ENCODE assay signal across 12 cellular contexts in genomic region chr13:44301639-44302015, GRCh38.
DNase-seq lines count a peak whose midpoint lies in the region; ATAC-seq and TF ChIP-seq lines count a peak whose summit lies in the region.
"Had no signal": no experiment of that assay in that cellular context is flagged by ENCODE, and none has a peak within 500 bp of the region (broad histone marks: within the 10 kb centered on the region; RNA-seq: fewer than 3 reads in every experiment).

No MANE protein-coding gene starts in this region.

- peak overlapping the region; percentile 39 for H3K4me3 Mint-ChIP-seq in Calu3 (ENCODE audit: low read depth, unreplicated experiment)
- H3K4me3 Mint-ChIP-seq in activated CD4-positive, alpha-beta memory T cell treated with anti-CD3 and anti-CD28 coated beads, Interleukin-2, amount 10 ng/mL, durations not matched to agents 7 days and 5 days = no peak overlapping the region
- H3K4me3 Mint-ChIP-seq: CD4-positive, alpha-beta T cell had no signal

- no peak overlapping the region for H3K4ac ChIP-seq in trophoblast cell (ENCODE audit: low read depth, low read length)

- H3K79me2 ChIP-seq in ACC112 (ENCODE audit: control insufficient read depth, insufficient read depth, low read length, unreplicated experiment) (no peaks in the 10 kb centered on the region), parathyroid adenoma (no peaks in the 10 kb centered on the region), trophoblast cell (ENCODE audit: control insufficient read depth, insufficient read depth, low read length, poor library complexity) (no peaks in the 10 kb centered on the region)

- WGBS in trophoblast cell (ENCODE audit: extremely low coverage, insufficient coverage, insufficient read length) = no CpG with 5 or more reads among the region's 4 CpGs

- no peak overlapping the region for H3K4me2 ChIP-seq in parathyroid adenoma (ENCODE audit: low read length)
- H3K4me2 ChIP-seq in trophoblast cell (ENCODE audit: low read length) = no peak overlapping the region

- no peak for TF ChIP-seq POLR2A in breast epithelium (IDR thresholded peaks at IDR 0.05)

- H3K4me1 ChIP-seq in ACC112 (ENCODE audit: control insufficient read depth, insufficient read depth, low read length, unreplicated experiment) (peaks cover 64% of the 10 kb centered on the region), breast epithelium (peaks cover 0 to 21% of the 10 kb centered on the region in 2 donors), parathyroid adenoma (peaks cover 5% of the 10 kb centered on the region), trophoblast cell (ENCODE audit: control insufficient read depth in 1 of 2, insufficient read depth in 2 of 2, low read length in 2 of 2) (peaks cover 8% of the 10 kb centered on the region in 2 experiments)

- no peak for ATAC-seq in HG03135 (IDR thresholded peaks at IDR 0.05; ENCODE audit: unreplicated experiment)
- ATAC-seq in GM18861 (IDR thresholded peaks at IDR 0.05; ENCODE audit: unreplicated experiment) = no peak
- ATAC-seq: K562 had no signal

- peaks cover 9% of the 10 kb centered on the region for H3K36me3 Mint-ChIP-seq in Calu3 (ENCODE audit: insufficient read depth, unreplicated experiment)
- peaks cover 2% of the 10 kb centered on the region for H3K36me3 Mint-ChIP-seq in activated CD4-positive, alpha-beta memory T cell treated with anti-CD3 and anti-CD28 coated beads, Interleukin-2, amount 10 ng/mL, durations not matched to agents 7 days and 5 days (ENCODE audit: low read depth)

- H3K9me3 ChIP-seq in breast epithelium (no peaks in the 10 kb centered on the region), parathyroid adenoma (ENCODE audit: control insufficient read depth, low read length) (no peaks in the 10 kb centered on the region), trophoblast cell (ENCODE audit: insufficient read depth, low read depth, low read length) (no peaks in the 10 kb centered on the region)

- H4K8ac ChIP-seq in trophoblast cell (ENCODE audit: low read depth, low read length) = no peak overlapping the region

- H4K91ac ChIP-seq in trophoblast cell (ENCODE audit: low read depth, low read length) = no peak overlapping the region

- peaks cover 4% of the 10 kb centered on the region for H3K9me3 Mint-ChIP-seq in Calu3 (ENCODE audit: low read depth, unreplicated experiment)
- H3K9me3 Mint-ChIP-seq in activated CD4-positive, alpha-beta memory T cell treated with anti-CD3 and anti-CD28 coated beads, Interleukin-2, amount 10 ng/mL, durations not matched to agents 7 days and 5 days = no peaks in the 10 kb centered on the region
- H3K9me3 Mint-ChIP-seq: CD4-positive, alpha-beta T cell had no signal

- H3K4me1 Mint-ChIP-seq in Calu3 (ENCODE audit: low read depth, unreplicated experiment) = peaks cover 56% of the 10 kb centered on the region
- H3K4me1 Mint-ChIP-seq in activated CD4-positive, alpha-beta memory T cell treated with anti-CD3 and anti-CD28 coated beads, Interleukin-2, amount 10 ng/mL, durations not matched to agents 7 days and 5 days = peaks cover 26% of the 10 kb centered on the region

- no peak overlapping the region for H4K12ac ChIP-seq in trophoblast cell (ENCODE audit: low read depth, low read length)

- H3K27me3 ChIP-seq in ACC112 (ENCODE audit: insufficient read depth, low read length) = no peaks in the 10 kb centered on the region
- no peaks in the 10 kb centered on the region for H3K27me3 ChIP-seq in breast epithelium
- no peaks in the 10 kb centered on the region for H3K27me3 ChIP-seq in parathyroid adenoma (ENCODE audit: control insufficient read depth, insufficient read depth, low read length)
- H3K27me3 ChIP-seq in trophoblast cell (ENCODE audit: insufficient read depth, low read length) = no peaks in the 10 kb centered on the region

- POLR2A ChIA-PET in activated CD4-positive, alpha-beta memory T cell treated with anti-CD3 and anti-CD28 coated beads, Interleukin-2, amount 10 ng/mL, durations not matched to agents 7 days and 5 days (lab: Charles Lee) = no interaction called here

- H3K9ac ChIP-seq in parathyroid adenoma (no peak overlapping the region), trophoblast cell (ENCODE audit: low read length) (no peak overlapping the region)

- no peaks in the 10 kb centered on the region for H3K79me1 ChIP-seq in trophoblast cell (ENCODE audit: low read length)

- no peak overlapping the region for H2BK12ac ChIP-seq in trophoblast cell (ENCODE audit: low read length)

- H2AK5ac ChIP-seq in trophoblast cell (ENCODE audit: low read length) = no peak overlapping the region

- no peak overlapping the region for H3K23ac ChIP-seq in trophoblast cell (ENCODE audit: low read length)

- H3K36me3 ChIP-seq in ACC112 (ENCODE audit: insufficient read depth, low read length) = no peaks in the 10 kb centered on the region
- H3K36me3 ChIP-seq in breast epithelium = no peaks in the 10 kb centered on the region
- no peaks in the 10 kb centered on the region for H3K36me3 ChIP-seq in parathyroid adenoma (ENCODE audit: control insufficient read depth, insufficient read depth, low read length)
- H3K36me3 ChIP-seq in trophoblast cell (ENCODE audit: control insufficient read depth in 1 of 2, insufficient read depth in 2 of 2, low read length in 2 of 2) = no peaks in the 10 kb centered on the region

- no peaks in the 10 kb centered on the region for H3K27me3 Mint-ChIP-seq in Calu3 (ENCODE audit: unreplicated experiment)
- peaks cover 12% of the 10 kb centered on the region for H3K27me3 Mint-ChIP-seq in activated CD4-positive, alpha-beta memory T cell treated with anti-CD3 and anti-CD28 coated beads, Interleukin-2, amount 10 ng/mL, durations not matched to agents 7 days and 5 days

- TF ChIP-seq CTCF in Calu3 (IDR thresholded peaks at IDR 0.05; ENCODE audit: unreplicated experiment) (no peak), breast epithelium (IDR thresholded peaks at IDR 0.05) (no peak), parathyroid adenoma (IDR thresholded peaks at IDR 0.05) (no peak)

- no peak overlapping the region for H2AFZ ChIP-seq in ACC112 (ENCODE audit: low read length, unreplicated experiment)
- no peak overlapping the region for H2AFZ ChIP-seq in parathyroid adenoma
- H2AFZ ChIP-seq in trophoblast cell (ENCODE audit: insufficient read depth, low read length, poor library complexity) = no peak overlapping the region

- H3K14ac ChIP-seq in trophoblast cell (ENCODE audit: low read length) = no peak overlapping the region

- no peak overlapping the region for H2BK5ac ChIP-seq in trophoblast cell (ENCODE audit: low read depth, low read length, poor library complexity)

- H2BK120ac ChIP-seq in trophoblast cell (ENCODE audit: insufficient read depth, low read length, poor library complexity) = no peak overlapping the region

- H3K4me3 ChIP-seq in ACC112 (ENCODE audit: low read depth, low read length) (no peak overlapping the region), breast epithelium (no peak overlapping the region), parathyroid adenoma (ENCODE audit: low read depth, low read length) (no peak overlapping the region), trophoblast cell (ENCODE audit: low read depth, low read length) (no peak overlapping the region)
- H3K4me3 ChIP-seq: K562 had no signal

- BruUV-seq in Calu3 (replicated peaks; lab: Mats Ljungman, UMichigan) = no TSS peak

- CTCF ChIA-PET in Calu3 (lab: Charles Lee) = no interaction called here
- CTCF ChIA-PET in activated CD4-positive, alpha-beta memory T cell treated with anti-CD3 and anti-CD28 coated beads, Interleukin-2, amount 10 ng/mL, durations not matched to agents 7 days and 5 days (lab: Charles Lee) = no interaction called here

- H3K27ac ChIP-seq in ACC112 (ENCODE audit: low read depth, low read length) (peak overlapping the region; percentile 83), breast epithelium (peak overlapping the region; percentile 82 to 86), parathyroid adenoma (peak overlapping the region; percentile 12), trophoblast cell (ENCODE audit: low read depth, low read length) (no peak overlapping the region)

- DNase-seq in Calu3 = no peak
- DNase-seq in breast epithelium (ENCODE audit: low spot score in 2 of 2) = no peak
- DNase-seq in trophoblast cell = no peak
- no peak for DNase-seq in activated CD4-positive, alpha-beta memory T cell treated with anti-CD3 and anti-CD28 coated beads, Interleukin-2, amount 10 ng/mL, durations not matched to agents 7 days and 5 days
- DNase-seq: CD4-positive, alpha-beta T cell; midbrain; NCI-H510A treated with DMSO at 0.1 percent for 48 hours had no signal

- H3K18ac ChIP-seq in trophoblast cell (ENCODE audit: low read length) = no peak overlapping the region

- intact Hi-C loops in Calu3 (cut with micrococcal nuclease; ENCODE audit: unreplicated experiment) = no loop called here
- intact Hi-C loops in breast epithelium (cut with DNase I; ENCODE audit: low total_unique reads) = no loop called here

- peak overlapping the region; percentile 93 for H3K27ac Mint-ChIP-seq in Calu3 (ENCODE audit: unreplicated experiment)
- no peak overlapping the region for H3K27ac Mint-ChIP-seq in activated CD4-positive, alpha-beta memory T cell treated with anti-CD3 and anti-CD28 coated beads, Interleukin-2, amount 10 ng/mL, durations not matched to agents 7 days and 5 days
- H3K27ac Mint-ChIP-seq: CD4-positive, alpha-beta T cell had no signal
